In the genomic region with DNA sequence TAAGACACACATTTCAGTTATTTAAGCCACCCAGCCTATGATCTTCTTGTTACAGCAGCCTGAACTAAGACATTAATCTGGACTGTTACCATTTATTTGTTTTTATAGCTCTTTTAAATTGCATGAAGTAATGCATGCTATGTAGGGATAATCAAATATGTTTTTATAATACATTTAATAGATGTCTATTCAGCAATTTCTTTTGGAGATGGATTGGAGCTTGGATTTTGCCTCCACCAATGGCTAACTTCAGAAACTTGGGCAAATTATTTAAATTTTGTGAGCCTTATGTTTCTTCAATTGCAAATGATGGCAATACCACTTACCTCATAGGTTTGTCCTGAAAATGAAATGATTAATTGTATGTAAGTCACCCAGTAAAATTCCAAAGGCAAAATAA, we compare ENCODE assay signal across 28 cellular contexts.
"Had no signal": no experiment of that assay in that cellular context is flagged by ENCODE, and none has a peak within 500 bp of the region (broad histone marks: within the 10 kb centered on the region; RNA-seq: fewer than 3 reads in every experiment).

No MANE protein-coding gene starts in this region.

- H3K27ac ChIP-seq: colonic mucosa, coronary artery, dorsolateral prefrontal cortex, epithelial cell of prostate, esophagus muscularis mucosa, esophagus squamous epithelium, foreskin keratinocyte, gastrocnemius medialis, gastroesophageal sphincter, heart left ventricle, heart right ventricle had no signal

- ATAC-seq: effector memory CD8-positive, alpha-beta T cell; esophagus mucosa; foreskin keratinocyte; gastrocnemius medialis; gastroesophageal sphincter; heart left ventricle; heart right ventricle had no signal

- FAIRE-seq: colon, endometrium, endothelial cell of umbilical vein, frontal cortex had no signal

- H3K4me3 ChIP-seq: colonic mucosa, coronary artery, dorsolateral prefrontal cortex, esophagus muscularis mucosa, esophagus squamous epithelium, gastrocnemius medialis, gastroesophageal sphincter, heart left ventricle, heart right ventricle had no signal

- H3K4me1 ChIP-seq: colonic mucosa, esophagus muscularis mucosa, esophagus squamous epithelium, foreskin keratinocyte, gastrocnemius medialis, gastroesophageal sphincter, heart left ventricle, heart right ventricle had no signal

- H3K9me3 ChIP-seq: colonic mucosa, esophagus muscularis mucosa, esophagus squamous epithelium, gastrocnemius medialis, gastroesophageal sphincter, heart left ventricle, heart right ventricle had no signal

- DNase-seq: colonic mucosa; cortex of kidney; dermis blood vessel endothelial cell; dorsolateral prefrontal cortex; effector CD4-positive, alpha-beta T cell; effector CD8-positive, alpha-beta T cell; effector memory CD4-positive, alpha-beta T cell; effector memory CD8-positive, alpha-beta T cell; endodermal cell; erythroblast; esophagus squamous epithelium; foreskin fibroblast; foreskin keratinocyte; foreskin melanocyte; gastrocnemius medialis; glutamatergic neuron; head of caudate nucleus; heart left ventricle; heart right ventricle had no signal

- H3K27me3 ChIP-seq: colonic mucosa, esophagus squamous epithelium, foreskin keratinocyte, gastrocnemius medialis, gastroesophageal sphincter, heart left ventricle, heart right ventricle had no signal

- H3K36me3 ChIP-seq: colonic mucosa, esophagus muscularis mucosa, esophagus squamous epithelium, gastrocnemius medialis, gastroesophageal sphincter, heart left ventricle, heart right ventricle had no signal
